In the genomic region with DNA sequence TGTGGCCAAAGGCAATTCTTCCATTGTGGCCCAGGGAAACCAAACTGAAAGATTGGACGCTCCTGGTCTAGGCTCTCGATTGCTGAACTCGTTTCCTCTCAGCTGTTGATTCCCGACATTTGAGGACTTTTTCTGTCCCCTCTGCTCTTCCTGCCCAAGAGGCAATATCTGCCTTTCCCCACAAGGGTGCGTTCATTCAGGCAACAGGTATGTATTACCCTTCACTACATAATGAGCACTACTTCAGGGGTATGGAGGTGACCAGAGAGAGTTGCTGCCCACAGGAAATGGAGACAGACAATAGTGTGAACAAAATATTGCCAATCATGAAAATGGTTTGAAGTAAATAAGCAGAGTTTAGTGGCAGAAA, we compare ENCODE assay signal across 8 cellular contexts. TPM values are rescaled to one million over a fixed set of nuclear protein-coding genes. Genes with fewer than 3 reads are reported as not detected.
A peak's percentile ranks its signal among the peaks of the same experiment; 100 is the strongest.
DNase-seq lines count a peak whose midpoint lies in the region; ATAC-seq lines count a peak whose summit lies in the region.

No MANE protein-coding gene starts in this region.

- CTCF ChIA-PET in T-cell (lab: Charles Lee): interaction anchor here (0.5 to 1.3 kb wide), 20 partner anchors 10 to 1865 kb away, joined by 3 to 9 read pairs (median 4); a partner anchor contains a TSS

- no peaks in the 10 kb centered on the region for H3K36me3 Mint-ChIP-seq in activated T-cell treated with anti-CD3 and anti-CD28 coated beads, Interleukin-2, amount 50 U/mL, for 24 hours (ENCODE audit: low read depth)
- no peaks in the 10 kb centered on the region for H3K36me3 Mint-ChIP-seq in T-cell

- ATAC-seq in HG03045 (IDR thresholded peaks at IDR 0.05; ENCODE audit: unreplicated experiment) (peak; percentile 82), T-cell (replicated peaks in 1 of 4) (peak; percentile 59 to 81 (median 74))

- no peak for DNase-seq in activated T-cell treated with anti-CD3 and anti-CD28 coated beads, Interleukin-2, amount 50 U/mL, for 24 hours
- DNase-seq in activated T-cell treated with anti-CD3 and anti-CD28 coated beads for 4 hours: no peak
- DNase-seq in T-cell: peak in 14 of 34 experiments; percentile 4 to 40 (median 12)
- peak; percentile 45 for DNase-seq in iPS DF 19.7 (ENCODE audit: low read depth, low spot score)
- DNase-seq in OCI-M2 (lab: John Stamatoyannopoulos, UW; ENCODE audit: unreplicated experiment): no peak
- no peak for DNase-seq in Ammon's horn (ENCODE audit: low spot score)
- no peak for DNase-seq in epidermal melanocyte (ENCODE audit: insufficient read length, low spot score)

- H3K27ac Mint-ChIP-seq in activated T-cell treated with anti-CD3 and anti-CD28 coated beads, Interleukin-2, amount 50 U/mL, for 24 hours: peak overlapping the region; percentile 38
- H3K27ac Mint-ChIP-seq in T-cell: peak overlapping the region; percentile 43 to 62

- H3K4me3 Mint-ChIP-seq in activated T-cell treated with anti-CD3 and anti-CD28 coated beads, Interleukin-2, amount 50 U/mL, for 24 hours: peak overlapping the region; percentile 50
- peak overlapping the region; percentile 64 to 74 (median 73) for H3K4me3 Mint-ChIP-seq in T-cell

- H3K4me1 Mint-ChIP-seq in activated T-cell treated with anti-CD3 and anti-CD28 coated beads, Interleukin-2, amount 50 U/mL, for 24 hours (ENCODE audit: low read depth): peaks cover 6% of the 10 kb centered on the region
- peaks cover 6 to 7% (median 6%) of the 10 kb centered on the region in 3 donors for H3K4me1 Mint-ChIP-seq in T-cell

- POLR2A ChIA-PET in T-cell (lab: Charles Lee): interaction anchor here in 1 of 2 donors (0.6 to 0.7 kb wide), 2 partner anchors 40 to 1273 kb away, joined by 3 to 5 read pairs; no protein-coding TSS in a partner anchor

- H3K9me3 Mint-ChIP-seq in activated T-cell treated with anti-CD3 and anti-CD28 coated beads, Interleukin-2, amount 50 U/mL, for 24 hours: peaks cover 2% of the 10 kb centered on the region
- peaks cover 0 to 4% (median 0%) of the 10 kb centered on the region in 3 donors for H3K9me3 Mint-ChIP-seq in T-cell

- no peaks in the 10 kb centered on the region for H3K27me3 Mint-ChIP-seq in activated T-cell treated with anti-CD3 and anti-CD28 coated beads, Interleukin-2, amount 50 U/mL, for 24 hours
- H3K27me3 Mint-ChIP-seq in T-cell: peaks cover 7 to 14% of the 10 kb centered on the region in 2 donors

RNA-seq across cellular contexts. Expression of a gene that starts 8.2 kb away (rescaled TPM):
- total RNA-seq in T-cell: not detected

RNA-seq across cellular contexts. Expression of a gene that starts 24.6 kb away (rescaled TPM):
- total RNA-seq in T-cell: 10 to 100 TPM; 15.9 to 19.3 (median 18.8) TPM
